In genomic region chr4:25993564-25994185, GRCh38 we compare ENCODE assay signal across 9 cellular contexts.
DNase-seq lines count a peak whose midpoint lies in the region; ATAC-seq and TF ChIP-seq lines count a peak whose summit lies in the region.
"Had no signal": no experiment of that assay in that cellular context is flagged by ENCODE, and none has a peak within 500 bp of the region (broad histone marks: within the 10 kb centered on the region; RNA-seq: fewer than 3 reads in every experiment).

No MANE protein-coding gene starts in this region.

- no peaks in the 10 kb centered on the region for H3K27me3 Mint-ChIP-seq in activated B cell treated with CpG ODN at 0.5 μM for 24 hours
- H3K27me3 Mint-ChIP-seq: CD4-positive, alpha-beta T cell had no signal

- H3K9me3 Mint-ChIP-seq in activated B cell treated with CpG ODN at 0.5 μM for 24 hours = no peaks in the 10 kb centered on the region
- H3K9me3 Mint-ChIP-seq: CD4-positive, alpha-beta T cell had no signal

- CTCF ChIA-PET in activated B cell treated with CpG ODN at 0.5 μM for 24 hours (lab: Charles Lee) = interaction anchor here (1.0 to 1.1 kb wide), 2 partner anchors 65 to 151 kb away, joined by 3 to 4 read pairs; no protein-coding TSS in a partner anchor

- peaks cover 8% of the 10 kb centered on the region for H3K4me1 Mint-ChIP-seq in activated B cell treated with CpG ODN at 0.5 μM for 24 hours

- peak; percentile 72 for DNase-seq in NCI-H82 (lab: John Stamatoyannopoulos, UW)
- no peak for DNase-seq in NCI-H82 treated with DMSO at 0.1 percent for 48 hours (lab: John Stamatoyannopoulos, UW; ENCODE audit: unreplicated experiment)
- no peak for DNase-seq in activated B cell treated with CpG ODN at 0.5 μM for 24 hours
- DNase-seq in iPS DF 19.7 (ENCODE audit: low read depth, low spot score) = peak; percentile 98
- no peak for DNase-seq in hypothalamus (lab: John Stamatoyannopoulos, UW)
- no peak for DNase-seq in C1 segment of cervical spinal cord (lab: John Stamatoyannopoulos, UW)

- peak; percentile 62 for ATAC-seq in HG03439 (IDR thresholded peaks at IDR 0.05; ENCODE audit: unreplicated experiment)
- peak; percentile 70 for ATAC-seq in activated B cell treated with CpG ODN at 0.5 μM for 24 hours (ENCODE audit: low read depth)
- no peak for ATAC-seq in HG02623 (IDR thresholded peaks at IDR 0.05; ENCODE audit: unreplicated experiment)

- no peaks in the 10 kb centered on the region for H3K36me3 Mint-ChIP-seq in activated B cell treated with CpG ODN at 0.5 μM for 24 hours (ENCODE audit: low read depth)

- H3K4me3 Mint-ChIP-seq in activated B cell treated with CpG ODN at 0.5 μM for 24 hours = no peak overlapping the region
- H3K4me3 Mint-ChIP-seq: CD4-positive, alpha-beta T cell had no signal

- H3K27ac Mint-ChIP-seq in activated B cell treated with CpG ODN at 0.5 μM for 24 hours = no peak overlapping the region
- H3K27ac Mint-ChIP-seq: CD4-positive, alpha-beta T cell had no signal

- POLR2A ChIA-PET in activated B cell treated with CpG ODN at 0.5 μM for 24 hours (lab: Charles Lee) = interaction anchor here (0.6 to 0.7 kb wide), 2 partner anchors 12 to 133 kb away, joined by 7 to 9 read pairs; no protein-coding TSS in a partner anchor

- TF ChIP-seq CTCF in activated B cell treated with CpG ODN at 0.5 μM for 24 hours (IDR thresholded peaks at IDR 0.05) = no peak

- intact Hi-C loops in activated B cell treated with CpG ODN at 0.5 μM for 24 hours (cut with micrococcal nuclease) = no loop called here

Comparison
In these comparisons a context has a peak if more than half of its experiments do, and no peak if none do; other contexts are left out.
1. DNase-seq: peak in NCI-H82 (single experiment) and iPS DF 19.7 (single experiment); none in NCI-H82 treated with DMSO at 0.1 percent for 48 hours (single experiment), activated B cell treated with CpG ODN at 0.5 μM for 24 hours (single experiment), hypothalamus (0 of 51) and C1 segment of cervical spinal cord (0 of 14).